24 cellular contexts compared by ENCODE assay signal in genomic region chr15:94970096-94970495, GRCh38.
DNase-seq lines count a peak whose midpoint lies in the region; ATAC-seq, FAIRE-seq and TF ChIP-seq lines count a peak whose summit lies in the region.
"Had no signal": no experiment of that assay in that cellular context is flagged by ENCODE, and none has a peak within 500 bp of the region (broad histone marks: within the 10 kb centered on the region; RNA-seq: fewer than 3 reads in every experiment).

No MANE protein-coding gene starts in this region.

- no peak overlapping the region for H3K27ac ChIP-seq in PC-3 (ENCODE audit: low read length)
- H3K27ac ChIP-seq in caudate nucleus (ENCODE audit: low read depth, low read length): no peak overlapping the region
- no peak overlapping the region for H3K27ac ChIP-seq in brain microvascular endothelial cell
- H3K27ac ChIP-seq: 22Rv1; A549; BLaER1 treated with 17β-estradiol and CSF1 and Interleukin-3, amounts not matched to agents 10 nM and 100 nM; C4-2B had no signal

- ATAC-seq in PC-3: no peak
- no peak for ATAC-seq in GM21737 (IDR thresholded peaks at IDR 0.05; ENCODE audit: unreplicated experiment)
- ATAC-seq: A549; CD8-positive, alpha-beta T cell; GM12878 had no signal

- peak; percentile 50 for DNase-seq in HCEC 1CT
- peak; percentile 40 for DNase-seq in PC-3
- DNase-seq in bronchial epithelial cell (ENCODE audit: low read depth): peak; percentile 7
- peak; percentile 45 for DNase-seq in retina
- no peak for DNase-seq in caudate nucleus (lab: John Stamatoyannopoulos, UW)
- DNase-seq in brain microvascular endothelial cell: no peak
- DNase-seq: AML-193; Caco-2; Calu3; CD4-positive, alpha-beta T cell; CD8-positive, alpha-beta T cell; DMS79; DND-41; EL; GDM1 had no signal

- POLR2A ChIA-PET in PC-3 (lab: Charles Lee; ENCODE audit: unreplicated experiment): no interaction called here

- H3K27me3 ChIP-seq in PC-3 (ENCODE audit: low read length): peaks cover 25% of the 10 kb centered on the region
- no peaks in the 10 kb centered on the region for H3K27me3 ChIP-seq in bronchial epithelial cell (ENCODE audit: control insufficient read depth, insufficient read depth, low read length)
- H3K27me3 ChIP-seq in brain microvascular endothelial cell (replicated peaks): no peaks in the 10 kb centered on the region
- H3K27me3 ChIP-seq: BLaER1 treated with 17β-estradiol and CSF1 and Interleukin-3, amounts not matched to agents 10 nM and 100 nM had no signal

- no peak overlapping the region for H3K9ac ChIP-seq in PC-3 (ENCODE audit: low read length)
- H3K9ac ChIP-seq: BLaER1 treated with 17β-estradiol and CSF1 and Interleukin-3, amounts not matched to agents 10 nM and 100 nM had no signal

- H3K4me2 ChIP-seq in PC-3 (ENCODE audit: low read length): no peak overlapping the region
- H3K4me2 ChIP-seq: A549; BLaER1 treated with 17β-estradiol and CSF1 and Interleukin-3, amounts not matched to agents 10 nM and 100 nM had no signal

- CTCF ChIA-PET in PC-3 (lab: Charles Lee): no interaction called here

- H3F3A ChIP-seq in PC-3 (ENCODE audit: low read length, unreplicated experiment): no peaks in the 10 kb centered on the region

- H3K79me2 ChIP-seq in PC-3 (ENCODE audit: low read length): no peaks in the 10 kb centered on the region

- no TSS peak for BruUV-seq in PC-3 (replicated peaks; lab: Mats Ljungman, UMichigan)

- intact Hi-C loops in PC-3 (cut with micrococcal nuclease): no loop called here

- H3K9me2 ChIP-seq in PC-3 (replicated peaks; ENCODE audit: low read length): no peaks in the 10 kb centered on the region

- H3K36me3 ChIP-seq in PC-3 (ENCODE audit: low read depth, low read length): no peaks in the 10 kb centered on the region
- no peaks in the 10 kb centered on the region for H3K36me3 ChIP-seq in bronchial epithelial cell (ENCODE audit: control insufficient read depth, insufficient read depth, low read length)
- H3K36me3 ChIP-seq in brain microvascular endothelial cell (replicated peaks): no peaks in the 10 kb centered on the region
- H3K36me3 ChIP-seq: BLaER1 treated with 17β-estradiol and CSF1 and Interleukin-3, amounts not matched to agents 10 nM and 100 nM had no signal

- no peaks in the 10 kb centered on the region for H3K4me1 ChIP-seq in PC-3 (ENCODE audit: insufficient read depth, low read length)
- H3K4me1 ChIP-seq: A549; BLaER1 treated with 17β-estradiol and CSF1 and Interleukin-3, amounts not matched to agents 10 nM and 100 nM; Caco-2 had no signal

- no peaks in the 10 kb centered on the region for H4K20me1 ChIP-seq in PC-3 (ENCODE audit: low read length)
- H4K20me1 ChIP-seq: BLaER1 treated with 17β-estradiol and CSF1 and Interleukin-3, amounts not matched to agents 10 nM and 100 nM had no signal

- no peak overlapping the region for H3K4me3 ChIP-seq in PC-3 (ENCODE audit: low read length)
- H3K4me3 ChIP-seq in bronchial epithelial cell (ENCODE audit: low read depth, low read length): no peak overlapping the region
- no peak overlapping the region for H3K4me3 ChIP-seq in brain microvascular endothelial cell (ENCODE audit: low read depth, low read length)
- H3K4me3 ChIP-seq: A549; BLaER1 treated with 17β-estradiol and CSF1 and Interleukin-3, amounts not matched to agents 10 nM and 100 nM; GM12878 had no signal

- TF ChIP-seq CTCF in PC-3 (conservative IDR thresholded peaks at IDR 0.05; ENCODE audit: low read depth, low read length) (no peak), bronchial epithelial cell (IDR thresholded peaks at IDR 0.05; ENCODE audit: insufficient read depth, low read length, severe bottlenecking) (no peak), brain microvascular endothelial cell (IDR thresholded peaks at IDR 0.05; ENCODE audit: low read depth, low read length, missing control alignments) (no peak)

- H2AFZ ChIP-seq in PC-3 (ENCODE audit: low read length): no peak overlapping the region

- no peaks in the 10 kb centered on the region for H3K9me3 ChIP-seq in PC-3 (ENCODE audit: low read length)
- H3K9me3 ChIP-seq: BLaER1 treated with 17β-estradiol and CSF1 and Interleukin-3, amounts not matched to agents 10 nM and 100 nM; Caco-2 had no signal

- in situ Hi-C loops in brain microvascular endothelial cell (cut with HindIII; ENCODE audit: low pct_ligation_motif_present, low sequenced_read_pairs): no loop called here

- no peak for FAIRE-seq in bronchial epithelial cell (lab: Jason Lieb, UNC)
- FAIRE-seq: A549, D721Med, GM12878, GM12892, GM18507 had no signal

Comparison
In these comparisons a context has a peak if more than half of its experiments do, and no peak if none do; other contexts are left out.
1. DNase-seq: peak in HCEC 1CT (single experiment), PC-3 (single experiment), bronchial epithelial cell (single experiment) and retina (single experiment); none in caudate nucleus (0 of 61) and brain microvascular endothelial cell (single experiment).